8 cellular contexts compared by ENCODE assay signal in genomic region chr12:53097564-53098353, GRCh38. TPM values are rescaled to one million over a fixed set of nuclear protein-coding genes. Genes with fewer than 3 reads are reported as not detected.
DNase-seq lines count a peak whose midpoint lies in the region; ATAC-seq and TF ChIP-seq lines count a peak whose summit lies in the region.

TSS of gene IGFBP6 (plus strand) at chr12:53097667. CDS start at chr12:53097718, 51 bp downstream.

- no peak for TF ChIP-seq CTCF in progenitor cell of endocrine pancreas (IDR thresholded peaks at IDR 0.05; ENCODE audit: unreplicated experiment)

- no peaks in the 10 kb centered on the region for H3K9me3 Mint-ChIP-seq in activated naive CD8-positive, alpha-beta T cell treated with anti-CD3 and anti-CD28 coated beads for 36 hours
- no peaks in the 10 kb centered on the region for H3K9me3 Mint-ChIP-seq in progenitor cell of endocrine pancreas (ENCODE audit: low read depth)

- H3K4me1 Mint-ChIP-seq in activated naive CD8-positive, alpha-beta T cell treated with anti-CD3 and anti-CD28 coated beads for 36 hours = peaks cover 41% of the 10 kb centered on the region
- peaks cover 34% of the 10 kb centered on the region for H3K4me1 Mint-ChIP-seq in progenitor cell of endocrine pancreas (ENCODE audit: low read depth)

- intact Hi-C loops in cardiac septum (cut with DNase I) = loop anchor here (2.0 kb wide), 1 partner anchor 19 kb away; the partner anchor contains the start of gene SPRYD3

- peak within 1 kb of the TSS; percentile 81 for H3K27ac Mint-ChIP-seq in activated naive CD8-positive, alpha-beta T cell treated with anti-CD3 and anti-CD28 coated beads for 36 hours
- H3K27ac Mint-ChIP-seq in progenitor cell of endocrine pancreas = peak within 1 kb of the TSS; percentile 57

- ATAC-seq in HG03521 (IDR thresholded peaks at IDR 0.05; ENCODE audit: unreplicated experiment) (peak; percentile 43), HG03354 (IDR thresholded peaks at IDR 0.05; ENCODE audit: poor library complexity, severe bottlenecking, unreplicated experiment) (no peak), HG03159 (IDR thresholded peaks at IDR 0.05; ENCODE audit: unreplicated experiment) (no peak)

- peaks cover 5% of the 10 kb centered on the region for H3K27me3 Mint-ChIP-seq in activated naive CD8-positive, alpha-beta T cell treated with anti-CD3 and anti-CD28 coated beads for 36 hours
- H3K27me3 Mint-ChIP-seq in progenitor cell of endocrine pancreas = peaks cover 16% of the 10 kb centered on the region

- DNase-seq in DMS153 (lab: John Stamatoyannopoulos, UW) = peak; percentile 18
- peak; percentile 25 for DNase-seq in SK-MEL-5 (ENCODE audit: low read depth, low spot score)
- peak; percentile 74 for DNase-seq in activated naive CD8-positive, alpha-beta T cell treated with anti-CD3 and anti-CD28 coated beads for 36 hours
- DNase-seq in cardiac septum (ENCODE audit: low spot score) = peak; percentile 81
- DNase-seq in progenitor cell of endocrine pancreas (ENCODE audit: low spot score, unreplicated experiment) = peak; percentile 45

- no peaks in the 10 kb centered on the region for H3K36me3 Mint-ChIP-seq in activated naive CD8-positive, alpha-beta T cell treated with anti-CD3 and anti-CD28 coated beads for 36 hours
- H3K36me3 Mint-ChIP-seq in progenitor cell of endocrine pancreas (ENCODE audit: insufficient read depth) = no peaks in the 10 kb centered on the region

- in situ Hi-C loops in SK-MEL-5 (cut with HindIII; ENCODE audit: low pct_unique_long_range_greater_than_20kb, low sequenced_read_pairs) = no loop called here

- peak within 1 kb of the TSS; percentile 76 for H3K4me3 Mint-ChIP-seq in activated naive CD8-positive, alpha-beta T cell treated with anti-CD3 and anti-CD28 coated beads for 36 hours
- H3K4me3 Mint-ChIP-seq in progenitor cell of endocrine pancreas (ENCODE audit: low read depth) = peak within 1 kb of the TSS; percentile 80

RNA-seq across cellular contexts. Expression of gene IGFBP6, which starts in this region (rescaled TPM):
- 1.7 and 1.9 TPM in 2 replicates for total RNA-seq in SK-MEL-5 (2014; rRNA removed; shearing (Covaris generic))
- 2.0 and 4.6 TPM in 2 replicates for polyA plus RNA-seq in SK-MEL-5 (2015; cell fraction: cytosol; rRNA removed)
- polyA plus RNA-seq in SK-MEL-5 (2015; cell fraction: nucleus; rRNA removed) = 3.1 TPM in 1 of 2 replicates, not detected in the other
- 1 to 10 TPM; 1.9 to 2.2 TPM for total RNA-seq in activated naive CD8-positive, alpha-beta T cell treated with anti-CD3 and anti-CD28 coated beads for 36 hours
- total RNA-seq in cardiac septum (42.3 TPM), progenitor cell of endocrine pancreas (25.7 and 26.5 TPM in 2 replicates)

Comparison
In these comparisons a context has a peak if more than half of its experiments do, and no peak if none do; other contexts are left out.
1. DNase-seq: peak in every context shown above with its lines; median percentile 81 in cardiac septum; 74 in activated naive CD8-positive, alpha-beta T cell treated with anti-CD3 and anti-CD28 coated beads for 36 hours; 45 in progenitor cell of endocrine pancreas; 25 in SK-MEL-5; 18 in DMS153.